ENCODE assay signal across 1 cellular context in the genomic region with DNA sequence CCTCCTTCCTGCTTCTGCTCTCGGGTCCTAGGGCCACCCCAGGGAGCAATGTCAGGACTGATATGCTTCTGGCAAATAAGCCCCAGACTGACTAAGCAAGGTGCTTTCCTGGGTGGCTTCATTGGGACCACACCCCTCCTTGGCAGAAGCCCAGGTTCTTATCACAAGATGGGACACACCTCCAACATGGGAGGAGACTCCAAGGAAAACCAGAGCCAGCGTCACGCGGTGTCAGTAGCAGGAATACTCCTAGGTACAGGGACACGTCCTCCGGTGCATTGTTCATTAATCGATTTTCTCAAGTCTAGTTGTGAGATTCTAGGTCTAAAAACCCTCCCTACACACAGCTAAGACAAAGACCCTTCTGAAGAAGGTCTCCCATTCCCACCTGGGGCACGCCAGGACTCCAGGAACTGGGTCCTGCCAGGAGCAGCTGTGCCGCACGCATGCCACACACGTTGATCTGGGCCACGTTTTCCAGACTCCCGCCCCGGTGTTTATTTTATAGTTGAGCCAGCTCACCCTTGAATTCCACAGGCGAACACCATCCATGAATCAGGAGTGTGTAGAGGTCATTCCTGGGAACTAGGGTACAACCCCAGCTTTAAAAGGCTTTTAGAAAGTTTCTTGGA.
A peak's percentile ranks its signal among the peaks of the same experiment; 100 is the strongest.
TF ChIP-seq lines count a peak whose summit lies in the region.

No MANE protein-coding gene starts in this region.

TF ChIP-seq in K562, 482 proteins besides CTCF, POLR2A, EP300 and RAD21 (continued from another document and continues in another):
- TF ChIP-seq ESRRA (IDR thresholded peaks at IDR 0.05; ENCODE audit: borderline replicate concordance, low read depth) (0 out of 2 replicates have a peak, but pooled peaks have one; percentile 25), MAFF (IDR thresholded peaks at IDR 0.05; ENCODE audit: low read length) (no peak), KHSRP (IDR thresholded peaks at IDR 0.05) (no peak), ZKSCAN1 (IDR thresholded peaks at IDR 0.05; ENCODE audit: low read depth, low read length) (0 out of 2 replicates have a peak, but pooled peaks have one; percentile 46), ETV5 (CRISPR knock-in tag; IDR thresholded peaks at IDR 0.05; ENCODE audit: low read depth) (0 out of 2 replicates have a peak, but pooled peaks have one; percentile 36), PHF8 (IDR thresholded peaks at IDR 0.05; ENCODE audit: borderline replicate concordance, low read length) (peak; percentile 22; the same call in 1 of the 2 replicates), KAT8 (IDR thresholded peaks at IDR 0.05; ENCODE audit: low read depth) (no peak), ZNF780A (CRISPR knock-in tag; IDR thresholded peaks at IDR 0.05) (no peak), CBX5 (IDR thresholded peaks at IDR 0.05; ENCODE audit: borderline replicate concordance, low read depth) (no peak), ZNF143 (CRISPR knock-in tag; IDR thresholded peaks at IDR 0.05) (no peak), POLR2G (IDR thresholded peaks at IDR 0.05; ENCODE audit: low read depth, low read length) (no peak), ZEB2 (IDR thresholded peaks at IDR 0.05) (peak; percentile 82), CBFA2T3 (IDR thresholded peaks at IDR 0.05) (0 out of 2 replicates have a peak, but pooled peaks have one; percentile 17), SMARCA5 (IDR thresholded peaks at IDR 0.05) (no peak), U2AF2 (optimal IDR thresholded peaks at IDR 0.05; ENCODE audit: low read depth, low read length) (no peak), HDAC2 (IDR thresholded peaks at IDR 0.05) (0 out of 2 replicates have a peak, but pooled peaks have one; percentile 44), ZBTB7A (IDR thresholded peaks at IDR 0.05; ENCODE audit: borderline replicate concordance, control insufficient read depth, low read depth, low read length) (0 out of 2 replicates have a peak, but pooled peaks have one; percentile 69), NRF1 (conservative IDR thresholded peaks at IDR 0.05 in 1 of 2, IDR thresholded peaks at IDR 0.05 in 1 of 2) (peak; percentile 15 to 29; a peak in 1 of 4 replicates), KLF1 (tag; IDR thresholded peaks at IDR 0.05) (peak; percentile 42; the same call in 1 of the 2 replicates), SMARCA4 (IDR thresholded peaks at IDR 0.05) (peak; percentile 60; the same call in 1 of the 2 replicates), MEIS2 (IDR thresholded peaks at IDR 0.05; ENCODE audit: partially characterized antibody) (no peak), COPS2 (conservative IDR thresholded peaks at IDR 0.05) (no peak), ZFP30 (CRISPR knock-in tag; IDR thresholded peaks at IDR 0.05; ENCODE audit: borderline replicate concordance) (no peak), SP2 (IDR thresholded peaks at IDR 0.05; ENCODE audit: extremely low read depth, low read depth, low read length, poor library complexity, severe bottlenecking) (no peak), ARHGAP35 (IDR thresholded peaks at IDR 0.05; ENCODE audit: partially characterized antibody) (no peak), KLF13 (tag; IDR thresholded peaks at IDR 0.05; ENCODE audit: borderline replicate concordance, low read depth) (peak; percentile 56; the same call in 1 of the 2 replicates), MECOM (CRISPR knock-in tag; IDR thresholded peaks at IDR 0.05) (no peak), DPF2 (IDR thresholded peaks at IDR 0.05) (peak; percentile 65), ADNP (tag; IDR thresholded peaks at IDR 0.05) (no peak), DACH1 (IDR thresholded peaks at IDR 0.05; ENCODE audit: partially characterized antibody) (no peak), L3MBTL2 (IDR thresholded peaks at IDR 0.05) (peak; percentile 39; the same call in 1 of the 2 replicates), CCAR2 (IDR thresholded peaks at IDR 0.05; ENCODE audit: low read depth, low read length) (no peak), SMARCE1 (IDR thresholded peaks at IDR 0.05) (0 out of 2 replicates have a peak, but pooled peaks have one; percentile 57), SMAD3 (CRISPR knock-in tag; conservative IDR thresholded peaks at IDR 0.05) (no peak), NFIC (IDR thresholded peaks at IDR 0.05) (peak; percentile 93), THRAP3 (IDR thresholded peaks at IDR 0.05; ENCODE audit: borderline replicate concordance) (no peak), TBP (optimal IDR thresholded peaks at IDR 0.05; ENCODE audit: low read depth, low read length) (peak; percentile 65), CTBP1 (IDR thresholded peaks at IDR 0.05; ENCODE audit: borderline replicate concordance) (peak; percentile 90; the same call in 1 of the 2 replicates), EHMT2 (IDR thresholded peaks at IDR 0.05) (no peak), DDX20 (tag; IDR thresholded peaks at IDR 0.05; ENCODE audit: low read depth) (no peak), FUS (optimal IDR thresholded peaks at IDR 0.05; ENCODE audit: low read depth, low read length) (no peak), BCL6 (CRISPR knock-in tag; IDR thresholded peaks at IDR 0.05) (no peak), RFX5 (IDR thresholded peaks at IDR 0.05; ENCODE audit: low read depth, low read length) (0 out of 2 replicates have a peak, but pooled peaks have one; percentile 54), RFX7 (CRISPR knock-in tag; IDR thresholded peaks at IDR 0.05) (no peak), MYC (IDR thresholded peaks at IDR 0.05; ENCODE audit: low read depth, low read length) (no peak), MYC (CRISPR knock-in tag; IDR thresholded peaks at IDR 0.05; ENCODE audit: borderline replicate concordance, low read depth) (no peak)
- TF ChIP-seq, protein P1, sequence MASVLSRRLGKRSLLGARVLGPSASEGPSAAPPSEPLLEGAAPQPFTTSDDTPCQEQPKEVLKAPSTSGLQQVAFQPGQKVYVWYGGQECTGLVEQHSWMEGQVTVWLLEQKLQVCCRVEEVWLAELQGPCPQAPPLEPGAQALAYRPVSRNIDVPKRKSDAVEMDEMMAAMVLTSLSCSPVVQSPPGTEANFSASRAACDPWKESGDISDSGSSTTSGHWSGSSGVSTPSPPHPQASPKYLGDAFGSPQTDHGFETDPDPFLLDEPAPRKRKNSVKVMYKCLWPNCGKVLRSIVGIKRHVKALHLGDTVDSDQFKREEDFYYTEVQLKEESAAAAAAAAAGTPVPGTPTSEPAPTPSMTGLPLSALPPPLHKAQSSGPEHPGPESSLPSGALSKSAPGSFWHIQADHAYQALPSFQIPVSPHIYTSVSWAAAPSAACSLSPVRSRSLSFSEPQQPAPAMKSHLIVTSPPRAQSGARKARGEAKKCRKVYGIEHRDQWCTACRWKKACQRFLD (CRISPR knock-in tag; IDR thresholded peaks at IDR 0.05): no peak
- TF ChIP-seq, protein P2, sequence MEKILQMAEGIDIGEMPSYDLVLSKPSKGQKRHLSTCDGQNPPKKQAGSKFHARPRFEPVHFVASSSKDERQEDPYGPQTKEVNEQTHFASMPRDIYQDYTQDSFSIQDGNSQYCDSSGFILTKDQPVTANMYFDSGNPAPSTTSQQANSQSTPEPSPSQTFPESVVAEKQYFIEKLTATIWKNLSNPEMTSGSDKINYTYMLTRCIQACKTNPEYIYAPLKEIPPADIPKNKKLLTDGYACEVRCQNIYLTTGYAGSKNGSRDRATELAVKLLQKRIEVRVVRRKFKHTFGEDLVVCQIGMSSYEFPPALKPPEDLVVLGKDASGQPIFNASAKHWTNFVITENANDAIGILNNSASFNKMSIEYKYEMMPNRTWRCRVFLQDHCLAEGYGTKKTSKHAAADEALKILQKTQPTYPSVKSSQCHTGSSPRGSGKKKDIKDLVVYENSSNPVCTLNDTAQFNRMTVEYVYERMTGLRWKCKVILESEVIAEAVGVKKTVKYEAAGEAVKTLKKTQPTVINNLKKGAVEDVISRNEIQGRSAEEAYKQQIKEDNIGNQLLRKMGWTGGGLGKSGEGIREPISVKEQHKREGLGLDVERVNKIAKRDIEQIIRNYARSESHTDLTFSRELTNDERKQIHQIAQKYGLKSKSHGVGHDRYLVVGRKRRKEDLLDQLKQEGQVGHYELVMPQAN (IDR thresholded peaks at IDR 0.05; ENCODE audit: borderline replicate concordance): no peak
- TF ChIP-seq, protein P3, sequence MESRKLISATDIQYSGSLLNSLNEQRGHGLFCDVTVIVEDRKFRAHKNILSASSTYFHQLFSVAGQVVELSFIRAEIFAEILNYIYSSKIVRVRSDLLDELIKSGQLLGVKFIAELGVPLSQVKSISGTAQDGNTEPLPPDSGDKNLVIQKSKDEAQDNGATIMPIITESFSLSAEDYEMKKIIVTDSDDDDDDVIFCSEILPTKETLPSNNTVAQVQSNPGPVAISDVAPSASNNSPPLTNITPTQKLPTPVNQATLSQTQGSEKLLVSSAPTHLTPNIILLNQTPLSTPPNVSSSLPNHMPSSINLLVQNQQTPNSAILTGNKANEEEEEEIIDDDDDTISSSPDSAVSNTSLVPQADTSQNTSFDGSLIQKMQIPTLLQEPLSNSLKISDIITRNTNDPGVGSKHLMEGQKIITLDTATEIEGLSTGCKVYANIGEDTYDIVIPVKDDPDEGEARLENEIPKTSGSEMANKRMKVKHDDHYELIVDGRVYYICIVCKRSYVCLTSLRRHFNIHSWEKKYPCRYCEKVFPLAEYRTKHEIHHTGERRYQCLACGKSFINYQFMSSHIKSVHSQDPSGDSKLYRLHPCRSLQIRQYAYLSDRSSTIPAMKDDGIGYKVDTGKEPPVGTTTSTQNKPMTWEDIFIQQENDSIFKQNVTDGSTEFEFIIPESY (CRISPR knock-in tag; IDR thresholded peaks at IDR 0.05): no peak
- TF ChIP-seq, protein P4, sequence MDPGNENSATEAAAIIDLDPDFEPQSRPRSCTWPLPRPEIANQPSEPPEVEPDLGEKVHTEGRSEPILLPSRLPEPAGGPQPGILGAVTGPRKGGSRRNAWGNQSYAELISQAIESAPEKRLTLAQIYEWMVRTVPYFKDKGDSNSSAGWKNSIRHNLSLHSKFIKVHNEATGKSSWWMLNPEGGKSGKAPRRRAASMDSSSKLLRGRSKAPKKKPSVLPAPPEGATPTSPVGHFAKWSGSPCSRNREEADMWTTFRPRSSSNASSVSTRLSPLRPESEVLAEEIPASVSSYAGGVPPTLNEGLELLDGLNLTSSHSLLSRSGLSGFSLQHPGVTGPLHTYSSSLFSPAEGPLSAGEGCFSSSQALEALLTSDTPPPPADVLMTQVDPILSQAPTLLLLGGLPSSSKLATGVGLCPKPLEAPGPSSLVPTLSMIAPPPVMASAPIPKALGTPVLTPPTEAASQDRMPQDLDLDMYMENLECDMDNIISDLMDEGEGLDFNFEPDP (CRISPR knock-in tag; IDR thresholded peaks at IDR 0.05): no peak
- TF ChIP-seq, protein P5, sequence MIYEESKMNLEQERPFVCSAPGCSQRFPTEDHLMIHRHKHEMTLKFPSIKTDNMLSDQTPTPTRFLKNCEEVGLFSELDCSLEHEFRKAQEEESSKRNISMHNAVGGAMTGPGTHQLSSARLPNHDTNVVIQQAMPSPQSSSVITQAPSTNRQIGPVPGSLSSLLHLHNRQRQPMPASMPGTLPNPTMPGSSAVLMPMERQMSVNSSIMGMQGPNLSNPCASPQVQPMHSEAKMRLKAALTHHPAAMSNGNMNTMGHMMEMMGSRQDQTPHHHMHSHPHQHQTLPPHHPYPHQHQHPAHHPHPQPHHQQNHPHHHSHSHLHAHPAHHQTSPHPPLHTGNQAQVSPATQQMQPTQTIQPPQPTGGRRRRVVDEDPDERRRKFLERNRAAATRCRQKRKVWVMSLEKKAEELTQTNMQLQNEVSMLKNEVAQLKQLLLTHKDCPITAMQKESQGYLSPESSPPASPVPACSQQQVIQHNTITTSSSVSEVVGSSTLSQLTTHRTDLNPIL (CRISPR knock-in tag; IDR thresholded peaks at IDR 0.05): no peak
- TF ChIP-seq, protein P6, sequence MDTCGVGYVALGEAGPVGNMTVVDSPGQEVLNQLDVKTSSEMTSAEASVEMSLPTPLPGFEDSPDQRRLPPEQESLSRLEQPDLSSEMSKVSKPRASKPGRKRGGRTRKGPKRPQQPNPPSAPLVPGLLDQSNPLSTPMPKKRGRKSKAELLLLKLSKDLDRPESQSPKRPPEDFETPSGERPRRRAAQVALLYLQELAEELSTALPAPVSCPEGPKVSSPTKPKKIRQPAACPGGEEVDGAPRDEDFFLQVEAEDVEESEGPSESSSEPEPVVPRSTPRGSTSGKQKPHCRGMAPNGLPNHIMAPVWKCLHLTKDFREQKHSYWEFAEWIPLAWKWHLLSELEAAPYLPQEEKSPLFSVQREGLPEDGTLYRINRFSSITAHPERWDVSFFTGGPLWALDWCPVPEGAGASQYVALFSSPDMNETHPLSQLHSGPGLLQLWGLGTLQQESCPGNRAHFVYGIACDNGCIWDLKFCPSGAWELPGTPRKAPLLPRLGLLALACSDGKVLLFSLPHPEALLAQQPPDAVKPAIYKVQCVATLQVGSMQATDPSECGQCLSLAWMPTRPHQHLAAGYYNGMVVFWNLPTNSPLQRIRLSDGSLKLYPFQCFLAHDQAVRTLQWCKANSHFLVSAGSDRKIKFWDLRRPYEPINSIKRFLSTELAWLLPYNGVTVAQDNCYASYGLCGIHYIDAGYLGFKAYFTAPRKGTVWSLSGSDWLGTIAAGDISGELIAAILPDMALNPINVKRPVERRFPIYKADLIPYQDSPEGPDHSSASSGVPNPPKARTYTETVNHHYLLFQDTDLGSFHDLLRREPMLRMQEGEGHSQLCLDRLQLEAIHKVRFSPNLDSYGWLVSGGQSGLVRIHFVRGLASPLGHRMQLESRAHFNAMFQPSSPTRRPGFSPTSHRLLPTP (IDR thresholded peaks at IDR 0.05; ENCODE audit: borderline replicate concordance, extremely low read depth, insufficient read length): no peak
- TF ChIP-seq, protein P7, sequence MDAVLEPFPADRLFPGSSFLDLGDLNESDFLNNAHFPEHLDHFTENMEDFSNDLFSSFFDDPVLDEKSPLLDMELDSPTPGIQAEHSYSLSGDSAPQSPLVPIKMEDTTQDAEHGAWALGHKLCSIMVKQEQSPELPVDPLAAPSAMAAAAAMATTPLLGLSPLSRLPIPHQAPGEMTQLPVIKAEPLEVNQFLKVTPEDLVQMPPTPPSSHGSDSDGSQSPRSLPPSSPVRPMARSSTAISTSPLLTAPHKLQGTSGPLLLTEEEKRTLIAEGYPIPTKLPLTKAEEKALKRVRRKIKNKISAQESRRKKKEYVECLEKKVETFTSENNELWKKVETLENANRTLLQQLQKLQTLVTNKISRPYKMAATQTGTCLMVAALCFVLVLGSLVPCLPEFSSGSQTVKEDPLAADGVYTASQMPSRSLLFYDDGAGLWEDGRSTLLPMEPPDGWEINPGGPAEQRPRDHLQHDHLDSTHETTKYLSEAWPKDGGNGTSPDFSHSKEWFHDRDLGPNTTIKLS (IDR thresholded peaks at IDR 0.05; ENCODE audit: borderline replicate concordance, low read depth): no peak
- TF ChIP-seq, protein P8, sequence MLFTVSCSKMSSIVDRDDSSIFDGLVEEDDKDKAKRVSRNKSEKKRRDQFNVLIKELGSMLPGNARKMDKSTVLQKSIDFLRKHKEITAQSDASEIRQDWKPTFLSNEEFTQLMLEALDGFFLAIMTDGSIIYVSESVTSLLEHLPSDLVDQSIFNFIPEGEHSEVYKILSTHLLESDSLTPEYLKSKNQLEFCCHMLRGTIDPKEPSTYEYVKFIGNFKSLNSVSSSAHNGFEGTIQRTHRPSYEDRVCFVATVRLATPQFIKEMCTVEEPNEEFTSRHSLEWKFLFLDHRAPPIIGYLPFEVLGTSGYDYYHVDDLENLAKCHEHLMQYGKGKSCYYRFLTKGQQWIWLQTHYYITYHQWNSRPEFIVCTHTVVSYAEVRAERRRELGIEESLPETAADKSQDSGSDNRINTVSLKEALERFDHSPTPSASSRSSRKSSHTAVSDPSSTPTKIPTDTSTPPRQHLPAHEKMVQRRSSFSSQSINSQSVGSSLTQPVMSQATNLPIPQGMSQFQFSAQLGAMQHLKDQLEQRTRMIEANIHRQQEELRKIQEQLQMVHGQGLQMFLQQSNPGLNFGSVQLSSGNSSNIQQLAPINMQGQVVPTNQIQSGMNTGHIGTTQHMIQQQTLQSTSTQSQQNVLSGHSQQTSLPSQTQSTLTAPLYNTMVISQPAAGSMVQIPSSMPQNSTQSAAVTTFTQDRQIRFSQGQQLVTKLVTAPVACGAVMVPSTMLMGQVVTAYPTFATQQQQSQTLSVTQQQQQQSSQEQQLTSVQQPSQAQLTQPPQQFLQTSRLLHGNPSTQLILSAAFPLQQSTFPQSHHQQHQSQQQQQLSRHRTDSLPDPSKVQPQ (CRISPR knock-in tag; IDR thresholded peaks at IDR 0.05; ENCODE audit: borderline replicate concordance): no peak
